8 cellular contexts compared by ENCODE assay signal in the genomic region with DNA sequence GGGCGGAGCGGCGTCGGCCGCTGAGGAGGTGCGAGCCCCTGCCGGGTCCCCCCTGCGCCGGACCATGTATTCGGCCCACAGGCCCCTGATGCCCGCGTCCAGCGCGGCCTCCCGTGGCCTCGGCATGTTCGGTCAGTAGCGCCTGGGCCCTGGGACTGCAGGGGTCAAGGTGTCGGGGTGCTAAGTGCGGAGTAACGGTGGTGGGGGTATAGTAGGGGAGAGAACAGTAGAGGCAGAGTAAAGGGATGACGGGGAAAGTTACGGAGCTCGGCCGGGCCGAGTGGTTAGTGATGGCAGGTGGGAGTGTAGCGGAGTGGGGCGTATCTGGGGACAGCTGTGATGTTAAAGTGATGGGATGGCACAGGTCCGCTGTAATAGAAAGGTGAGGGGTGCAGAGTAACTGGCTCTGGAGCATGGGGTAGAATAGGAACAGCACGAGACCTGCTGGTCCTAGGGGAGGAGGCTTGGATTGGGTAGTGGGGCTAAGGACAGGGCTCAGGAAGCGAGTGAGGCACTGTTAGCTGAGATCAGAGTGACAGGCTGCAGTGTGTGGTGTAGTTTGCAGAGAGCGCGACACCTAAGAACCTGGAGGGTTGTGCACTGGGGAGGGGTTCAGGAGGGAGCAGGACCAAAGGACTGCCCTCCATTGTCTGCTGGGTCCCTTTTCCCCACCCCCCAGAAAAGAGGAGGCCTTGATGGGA. TPM values are rescaled to one million over a fixed set of nuclear protein-coding genes. Genes with fewer than 3 reads are reported as not detected.
DNase-seq lines count a peak whose midpoint lies in the region; ATAC-seq and TF ChIP-seq lines count a peak whose summit lies in the region.

No MANE protein-coding gene starts in this region.

- no peak for ATAC-seq in GM18861 (IDR thresholded peaks at IDR 0.05; ENCODE audit: unreplicated experiment)
- ATAC-seq in GM19455 (IDR thresholded peaks at IDR 0.05; ENCODE audit: unreplicated experiment), result no peak

- peak overlapping the region; percentile 93 for H3K4me3 ChIP-seq in coronary artery

- peak overlapping the region; percentile 70 to 100 for H3K27ac ChIP-seq in coronary artery

- peak; percentile 62 for DNase-seq in DMS79 treated with DMSO at 0.1 percent for 48 hours (lab: John Stamatoyannopoulos, UW)
- no peak for DNase-seq in DMS79 (lab: John Stamatoyannopoulos, UW)
- DNase-seq in OCI-M1 (lab: John Stamatoyannopoulos, UW), result peak; percentile 56
- peak; percentile 82 for DNase-seq in coronary artery (ENCODE audit: low spot score)
- peak; percentile 17 for DNase-seq in myocyte (ENCODE audit: low read depth)
- DNase-seq in NCI-H774 (lab: John Stamatoyannopoulos, UW), result no peak

- no peak for TF ChIP-seq CTCF in coronary artery (IDR thresholded peaks at IDR 0.05)

RNA-seq across cellular contexts. Expression of a gene that starts 15.7 kb away (rescaled TPM):
- total RNA-seq in myocyte, result 38.8 and 49.0 TPM in 2 replicates
- 55.5 TPM for polyA plus RNA-seq in myocyte (2012)

RNA-seq across cellular contexts. Expression of a gene that starts 17.1 kb away (rescaled TPM):
- 1.1 and 2.6 TPM in 2 replicates for total RNA-seq in myocyte
- 0.66 TPM for polyA plus RNA-seq in myocyte (2012)

RNA-seq across cellular contexts. Expression of a gene that starts 17.6 kb away (rescaled TPM):
- total RNA-seq in myocyte, result 21.7 and 29.1 TPM in 2 replicates
- 14.9 TPM for polyA plus RNA-seq in myocyte (2012)

RNA-seq across cellular contexts. Expression of a gene that starts 28.3 kb away (rescaled TPM):
- 1.6 TPM in 1 of 2 replicates, not detected in the other for total RNA-seq in myocyte
- 0.21 TPM for polyA plus RNA-seq in myocyte (2012)

RNA-seq across cellular contexts. Expression of a gene that starts 29.9 kb away (rescaled TPM):
- 44.6 and 55.2 TPM in 2 replicates for total RNA-seq in myocyte
- 65.4 TPM for polyA plus RNA-seq in myocyte (2012)

Comparison
In these comparisons a context has a peak if more than half of its experiments do, and no peak if none do; other contexts are left out.
1. DNase-seq: peak in DMS79 treated with DMSO at 0.1 percent for 48 hours (single experiment), OCI-M1 (single experiment), coronary artery (single experiment) and myocyte (single experiment); none in DMS79 (single experiment) and NCI-H774 (single experiment).